ENCODE assay signal across 14 cellular contexts in the genomic region with DNA sequence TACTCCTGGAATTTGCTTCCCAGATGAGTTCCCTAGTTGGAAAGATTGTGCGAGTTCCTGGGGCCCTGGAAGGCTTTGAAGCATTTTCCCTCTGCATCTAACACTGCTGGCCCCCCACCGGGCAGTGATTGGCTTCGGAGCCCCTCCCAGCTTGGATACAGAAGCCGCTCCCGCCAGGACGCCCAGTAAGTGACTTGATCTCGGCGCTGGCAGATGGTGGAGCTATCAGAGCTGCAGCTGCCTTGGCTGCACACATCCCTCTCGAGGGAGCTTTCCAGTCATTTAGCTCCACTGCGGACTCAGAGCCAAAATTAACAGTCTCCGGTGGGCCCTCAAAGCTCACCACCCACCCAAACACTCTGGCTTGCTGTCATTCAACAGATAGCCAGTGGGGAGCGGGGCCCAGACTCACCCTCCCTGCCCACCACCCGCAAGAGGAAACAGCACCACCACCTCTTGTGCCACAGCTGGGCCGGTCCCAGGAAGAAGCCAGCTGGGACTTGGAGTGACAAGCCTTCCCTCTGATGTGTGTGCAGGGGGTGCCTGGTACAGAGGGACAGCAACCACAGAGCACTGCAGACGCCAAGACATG.
DNase-seq lines count a peak whose midpoint lies in the region; ATAC-seq and TF ChIP-seq lines count a peak whose summit lies in the region.
"Had no signal": no experiment of that assay in that cellular context is flagged by ENCODE, and none has a peak within 500 bp of the region (broad histone marks: within the 10 kb centered on the region; RNA-seq: fewer than 3 reads in every experiment).

No MANE protein-coding gene starts in this region.

- no peak overlapping the region for H3K4me3 ChIP-seq in endodermal cell (ENCODE audit: low read length)

- peaks cover 19% of the 10 kb centered on the region for H3K4me1 Mint-ChIP-seq in endodermal cell
- H3K4me1 Mint-ChIP-seq: activated CD4-positive, alpha-beta T cell treated with anti-CD3 and anti-CD28 coated beads for 36 hours; CD4-positive, CD25-positive, alpha-beta regulatory T cell had no signal

- no peaks in the 10 kb centered on the region for H3K9me3 Mint-ChIP-seq in endodermal cell

- peaks cover 5% of the 10 kb centered on the region for H3K27me3 ChIP-seq in endodermal cell (ENCODE audit: control insufficient read depth, insufficient read depth, low read length, poor library complexity, severe bottlenecking)

- peaks cover 18% of the 10 kb centered on the region for H3K4me1 ChIP-seq in endodermal cell (ENCODE audit: control insufficient read depth, insufficient read depth, low read length)

- H3K36me3 ChIP-seq in endodermal cell (ENCODE audit: control insufficient read depth, insufficient read depth, low read length) = no peaks in the 10 kb centered on the region

- no peak overlapping the region for H3K9ac ChIP-seq in endodermal cell (ENCODE audit: extremely low read depth, low read length, poor library complexity, severe bottlenecking)

- TF ChIP-seq CTCF in endodermal cell (conservative IDR thresholded peaks at IDR 0.05) = no peak

- H3K27ac Mint-ChIP-seq in endodermal cell = no peak overlapping the region
- H3K27ac Mint-ChIP-seq: activated CD4-positive, alpha-beta T cell treated with anti-CD3 and anti-CD28 coated beads for 36 hours; CD4-positive, CD25-positive, alpha-beta regulatory T cell had no signal

- H3K27me3 Mint-ChIP-seq in endodermal cell (ENCODE audit: insufficient read depth) = peaks cover 39% of the 10 kb centered on the region

- WGBS in endodermal cell (ENCODE audit: insufficient coverage in 1 of 2, insufficient read length in 1 of 2), 2 experiments = 21 to 25% methylated on average over 1 to 15 of the region's 15 CpGs

- no peak for ATAC-seq in GM19328 (IDR thresholded peaks at IDR 0.05; ENCODE audit: unreplicated experiment)
- ATAC-seq: activated CD4-positive, alpha-beta T cell treated with anti-CD3 and anti-CD28 coated beads for 36 hours had no signal

- no peak overlapping the region for H3K4me3 Mint-ChIP-seq in endodermal cell
- H3K4me3 Mint-ChIP-seq: activated CD4-positive, alpha-beta T cell treated with anti-CD3 and anti-CD28 coated beads for 36 hours; CD4-positive, CD25-positive, alpha-beta regulatory T cell had no signal

- H3K9me3 ChIP-seq in endodermal cell (ENCODE audit: control insufficient read depth, low read length) = no peaks in the 10 kb centered on the region

- DNase-seq in ELF-1 (ENCODE audit: low read depth, low spot score) (peak; percentile 87), NCI-H2171 (lab: John Stamatoyannopoulos, UW) (peak; percentile 71), endodermal cell (peak; percentile 95), nucleus accumbens (lab: John Stamatoyannopoulos, UW) (peak in 53 of 56 donors; percentile 48 to 96 (median 83)), NCI-H2029 (lab: John Stamatoyannopoulos, UW) (no peak), kidney glomerular epithelial cell (lab: John Stamatoyannopoulos, UW) (no peak), HEK293T (ENCODE audit: extremely low spot score) (no peak)
- DNase-seq: activated CD4-positive, alpha-beta T cell treated with anti-CD3 and anti-CD28 coated beads for 36 hours; activated gamma-delta T cell; CD4-positive, CD25-positive, alpha-beta regulatory T cell; central memory CD4-positive, alpha-beta T cell; IMR-90; NCI-H510A treated with DMSO at 0.1 percent for 48 hours had no signal

- H3K36me3 Mint-ChIP-seq in endodermal cell (ENCODE audit: low read depth) = no peaks in the 10 kb centered on the region
- H3K36me3 Mint-ChIP-seq: CD4-positive, CD25-positive, alpha-beta regulatory T cell had no signal

- CTCF ChIA-PET in HEK293T (lab: Yijun Ruan, JAX) = no interaction called here

- POLR2A ChIA-PET in HEK293T (lab: Yijun Ruan, JAX) = no interaction called here

- H3K27ac ChIP-seq in endodermal cell (ENCODE audit: low read depth, low read length) = peak overlapping the region; percentile 39

TF ChIP-seq in HEK293T, 16 proteins besides CTCF, POLR2A, EP300 and RAD21:
- TF ChIP-seq LEF1 (IDR thresholded peaks at IDR 0.05; ENCODE audit: borderline replicate concordance) = no peak
- TF ChIP-seq BHLHE40 (IDR thresholded peaks at IDR 0.05; ENCODE audit: borderline replicate concordance) = no peak
- TF ChIP-seq SUZ12 (IDR thresholded peaks at IDR 0.05) = no peak
- no peak for TF ChIP-seq CTBP1 (IDR thresholded peaks at IDR 0.05; ENCODE audit: borderline replicate concordance)
- no peak for TF ChIP-seq ARNT (IDR thresholded peaks at IDR 0.05)
- TF ChIP-seq FOXA1 (IDR thresholded peaks at IDR 0.05) = no peak
- no peak for TF ChIP-seq FOXK2 (IDR thresholded peaks at IDR 0.05)
- TF ChIP-seq, protein P1, sequence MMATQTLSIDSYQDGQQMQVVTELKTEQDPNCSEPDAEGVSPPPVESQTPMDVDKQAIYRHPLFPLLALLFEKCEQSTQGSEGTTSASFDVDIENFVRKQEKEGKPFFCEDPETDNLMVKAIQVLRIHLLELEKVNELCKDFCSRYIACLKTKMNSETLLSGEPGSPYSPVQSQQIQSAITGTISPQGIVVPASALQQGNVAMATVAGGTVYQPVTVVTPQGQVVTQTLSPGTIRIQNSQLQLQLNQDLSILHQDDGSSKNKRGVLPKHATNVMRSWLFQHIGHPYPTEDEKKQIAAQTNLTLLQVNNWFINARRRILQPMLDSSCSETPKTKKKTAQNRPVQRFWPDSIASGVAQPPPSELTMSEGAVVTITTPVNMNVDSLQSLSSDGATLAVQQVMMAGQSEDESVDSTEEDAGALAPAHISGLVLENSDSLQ (IDR thresholded peaks at IDR 0.05) = no peak
- TF ChIP-seq TARDBP (IDR thresholded peaks at IDR 0.05) = no peak
- no peak for TF ChIP-seq L3MBTL2 (conservative IDR thresholded peaks at IDR 0.05)
- no peak for TF ChIP-seq SP1 (IDR thresholded peaks at IDR 0.05)
- TF ChIP-seq NFRKB (IDR thresholded peaks at IDR 0.05) = no peak
- no peak for TF ChIP-seq ZNF384 (IDR thresholded peaks at IDR 0.05)
TF ChIP-seq in HEK293T: peak in this region for 0.

Comparison
In these comparisons a context has a peak if more than half of its experiments do, and no peak if none do; other contexts are left out.
1. DNase-seq: peak in ELF-1 (single experiment), NCI-H2171 (single experiment), endodermal cell (single experiment) and nucleus accumbens (53 of 56); none in NCI-H2029 (single experiment), kidney glomerular epithelial cell (single experiment) and HEK293T (single experiment).